In genomic region chr19:8631425-8631819, GRCh38 we compare ENCODE assay signal across 15 cellular contexts. TPM values are rescaled to one million over a fixed set of nuclear protein-coding genes. Genes with fewer than 3 reads are reported as not detected.
A peak's percentile ranks its signal among the peaks of the same experiment; 100 is the strongest.
DNase-seq lines count a peak whose midpoint lies in the region; ATAC-seq, FAIRE-seq and TF ChIP-seq lines count a peak whose summit lies in the region.
"Had no signal": no experiment of that assay in that cellular context is flagged by ENCODE, and none has a peak within 500 bp of the region (broad histone marks: within the 10 kb centered on the region; RNA-seq: fewer than 3 reads in every experiment).

No MANE protein-coding gene starts in this region.

- TF ChIP-seq POLR2A in heart left ventricle (IDR thresholded peaks at IDR 0.05), result no peak
- TF ChIP-seq POLR2A in vagina (IDR thresholded peaks at IDR 0.05), result no peak
- TF ChIP-seq POLR2A in GM12892 (IDR thresholded peaks at IDR 0.05; ENCODE audit: low read depth, low read length), result no peak

- DNase-seq in heart left ventricle (peak in 4 of 5 donors; percentile 38 to 66 (median 44)), left ventricle myocardium inferior (no peak), ecto neural progenitor cell (ENCODE audit: low spot score) (peak; percentile 75), mucosa of descending colon (peak; percentile 46 to 60 (median 49)), vagina (ENCODE audit: extremely low spot score in 2 of 2) (no peak), GM03348 (ENCODE audit: low spot score) (no peak), GM12892 (ENCODE audit: insufficient read length) (no peak), T-helper 2 cell (no peak)
- DNase-seq: DMS79; NCI-H345; SHP77 treated with DMSO at 0.1 percent for 48 hours; stimulated activated CD4-positive, alpha-beta T cell treated with anti-CD3 and anti-CD28 coated beads, Interleukin-4, amount 100 ng/mL, for 4 hours had no signal

- no peak for TF ChIP-seq CTCF in heart left ventricle (IDR thresholded peaks at IDR 0.05)
- TF ChIP-seq CTCF in left ventricle myocardium inferior (IDR thresholded peaks at IDR 0.05; ENCODE audit: borderline replicate concordance), result no peak
- TF ChIP-seq CTCF in mucosa of descending colon (IDR thresholded peaks at IDR 0.05), result no peak
- no peak for TF ChIP-seq CTCF in vagina (IDR thresholded peaks at IDR 0.05)

- 29 to 35% (median 33%) methylated on average over 10 to 11 of the region's 11 CpGs for WGBS in heart left ventricle, 4 donors

- H3K27me3 ChIP-seq in heart left ventricle (no peaks in the 10 kb centered on the region), left ventricle myocardium inferior (ENCODE audit: low read depth) (no peaks in the 10 kb centered on the region), vagina (no peaks in the 10 kb centered on the region)
- H3K27me3 ChIP-seq: neutrophil had no signal

- H3K36me3 ChIP-seq in heart left ventricle (no peaks in the 10 kb centered on the region), left ventricle myocardium inferior (no peaks in the 10 kb centered on the region), mucosa of descending colon (ENCODE audit: low read depth) (no peaks in the 10 kb centered on the region), vagina (no peaks in the 10 kb centered on the region)
- H3K36me3 ChIP-seq: neutrophil had no signal

- H3K9me3 ChIP-seq in heart left ventricle, result peaks cover 0 to 33% (median 0%) of the 10 kb centered on the region in 12 donors
- peaks cover 36% of the 10 kb centered on the region for H3K9me3 ChIP-seq in left ventricle myocardium inferior (replicated peaks)
- H3K9me3 ChIP-seq in mucosa of descending colon, result no peaks in the 10 kb centered on the region
- H3K9me3 ChIP-seq in vagina, result no peaks in the 10 kb centered on the region
- H3K9me3 ChIP-seq: neutrophil had no signal

- H3K4me1 ChIP-seq in heart left ventricle, result no peaks in the 10 kb centered on the region
- H3K4me1 ChIP-seq in left ventricle myocardium inferior, result no peaks in the 10 kb centered on the region
- H3K4me1 ChIP-seq in mucosa of descending colon (ENCODE audit: low read depth), result no peaks in the 10 kb centered on the region
- peaks cover 8% of the 10 kb centered on the region for H3K4me1 ChIP-seq in vagina

- H3K27ac ChIP-seq in heart left ventricle, result peak overlapping the region in 2 of 12 donors; percentile 18 to 24
- H3K27ac ChIP-seq in left ventricle myocardium inferior (replicated peaks), result no peak overlapping the region
- H3K27ac ChIP-seq in vagina, result peak overlapping the region; percentile 60
- H3K27ac ChIP-seq: neutrophil had no signal

- ATAC-seq in heart left ventricle, result peak in 2 of 4 donors; percentile 59 to 60
- peak; percentile 60 for ATAC-seq in mucosa of descending colon

- no peak for FAIRE-seq in GM12892 (lab: Jason Lieb, UNC)
- FAIRE-seq: A204.1 had no signal

- H3K4me3 ChIP-seq in heart left ventricle (no peak overlapping the region), left ventricle myocardium inferior (no peak overlapping the region), mucosa of descending colon (no peak overlapping the region), vagina (no peak overlapping the region)

- intact Hi-C loops in heart left ventricle (cut with DNase I), result no loop called here
- intact Hi-C loops in left ventricle myocardium inferior (cut with micrococcal nuclease), result no loop called here
- intact Hi-C loops in mucosa of descending colon (cut with DNase I, micrococcal nuclease), result no loop called here
- intact Hi-C loops in vagina (cut with DNase I), result no loop called here

RNA-seq across cellular contexts. Expression of gene NFILZ, which starts 1.0 kb away (rescaled TPM):
- total RNA-seq in heart left ventricle, result not detected
- polyA plus RNA-seq in heart left ventricle, result not detected
- total RNA-seq in left ventricle myocardium inferior, result not detected
- not detected for total RNA-seq in mucosa of descending colon
- not detected for total RNA-seq in vagina
- not detected for polyA plus RNA-seq in GM12892 (2012; ENCODE audit: missing spikeins)
- total RNA-seq: activated T-helper 2 cell treated with anti-CD3 and anti-CD28 coated beads, Interferon-gamma antibody, Interleukin-2, Interleukin-4, amounts not matched to agents 10 μg/mL and 5 μg/mL and 100 μg/mL, durations not matched to agents 14 hours and 24 hours and 36 hours had no signal

RNA-seq across cellular contexts. Expression of gene ADAMTS10, which starts 20.9 kb away (rescaled TPM):
- 10 to 100 TPM in 1 of 9 donors, 1 to 10 TPM in 8; 4.3 to 14.1 (median 7.4) TPM for total RNA-seq in heart left ventricle
- polyA plus RNA-seq in heart left ventricle, result 10 to 100 TPM in 1 of 2 donors, 1 to 10 TPM in 1; 6.9 to 14.7 TPM
- 11.5 TPM for total RNA-seq in left ventricle myocardium inferior
- 10 to 100 TPM in 1 of 3 donors, 1 to 10 TPM in 2; 4.6 to 23.5 (median 7.1) TPM for total RNA-seq in mucosa of descending colon
- 66.3 TPM for total RNA-seq in vagina
- 0.64 TPM for polyA plus RNA-seq in GM12892 (2012; ENCODE audit: missing spikeins)

RNA-seq across cellular contexts. Expression of gene MYO1F, which starts 54.2 kb away (rescaled TPM):
- total RNA-seq in heart left ventricle (10 to 100 TPM in 2 of 9 donors, 1 to 10 TPM in 7; 1.8 to 56.6 (median 5.0) TPM), left ventricle myocardium inferior (7.4 TPM), mucosa of descending colon (10 to 100 TPM in 2 of 3 donors, 1 to 10 TPM in 1; 8.5 to 26.5 (median 21.0) TPM), vagina (20.4 TPM)
- polyA plus RNA-seq in heart left ventricle, result 1 to 10 TPM; 4.2 to 4.7 TPM
- 13.2 TPM for polyA plus RNA-seq in GM12892 (2012; ENCODE audit: missing spikeins)

Comparison
In these comparisons a context has a peak if more than half of its experiments do, and no peak if none do; other contexts are left out.
1. DNase-seq: peak in heart left ventricle (4 of 5), ecto neural progenitor cell (single experiment) and mucosa of descending colon (3 of 3); none in left ventricle myocardium inferior (single experiment), vagina (0 of 2), GM03348 (single experiment), GM12892 (single experiment) and T-helper 2 cell (0 of 5).